Comparison of ENCODE assay signal across 16 cellular contexts in genomic region chr4:111849726-111850284, GRCh38.
"Had no signal": no experiment of that assay in that cellular context is flagged by ENCODE, and none has a peak within 500 bp of the region (broad histone marks: within the 10 kb centered on the region; RNA-seq: fewer than 3 reads in every experiment).

No MANE protein-coding gene starts in this region.

- H3K36me3 ChIP-seq: heart left ventricle, sigmoid colon, suprapubic skin had no signal

- H3K9me3 ChIP-seq: body of pancreas, suprapubic skin had no signal

- DNase-seq: activated CD4-positive, alpha-beta T cell treated with anti-CD3 and anti-CD28 coated beads, Interleukin-2, amount 10 ng/mL, durations not matched to agents 7 days and 5 days; activated CD4-positive, CD25-positive, alpha-beta regulatory T cell; activated CD8-positive, alpha-beta memory T cell treated with anti-CD3 and anti-CD28 coated beads for 24 hours; activated naive CD4-positive, alpha-beta T cell treated with anti-CD3 and anti-CD28 coated beads for 36 hours; body of pancreas; central memory CD4-positive, alpha-beta T cell; heart left ventricle; left ventricle myocardium superior; sigmoid colon; stimulated activated CD4-positive, alpha-beta T cell treated with anti-CD3 and anti-CD28 coated beads, Interleukin-4, amount 100 ng/mL, for 1 hour; stimulated activated CD8-positive, alpha-beta memory T cell treated with anti-CD3 and anti-CD28 coated beads, Interleukin-4, amount 100 ng/mL, for 48 hours; stimulated activated naive CD8-positive, alpha-beta T cell treated with anti-CD3 and anti-CD28 coated beads, Interleukin-15, Interleukin-2, amounts not matched to agents 100 U/mL and 50 U/mL, for 24 hours had no signal

- H3K27ac Mint-ChIP-seq: activated CD4-positive, alpha-beta T cell treated with anti-CD3 and anti-CD28 coated beads, Interleukin-2, amount 10 ng/mL, durations not matched to agents 7 days and 5 days; activated naive CD4-positive, alpha-beta T cell treated with anti-CD3 and anti-CD28 coated beads for 36 hours; activated T-helper 17 cell treated with anti-CD3 and anti-CD28 coated beads, Interleukin-2, amount 50 U/mL, for 72 hours; dendritic cell treated with granulocyte-macrophage colony-stimulating factor and Interleukin-4, amounts not matched to agents 40 ng/mL and 50 ng/mL, for 4 days; T-helper 1 cell treated with Interleukin-12 subunit alpha and Interleukin-12 subunit beta and Interleukin-4 antibody, amounts not matched to agents 30 μg/mL and 1 μg/mL, for 36 hours had no signal

- H3K27me3 ChIP-seq: body of pancreas, heart left ventricle, sigmoid colon, suprapubic skin had no signal

- H3K9me3 Mint-ChIP-seq: activated CD4-positive, alpha-beta T cell treated with anti-CD3 and anti-CD28 coated beads, Interleukin-2, amount 10 ng/mL, durations not matched to agents 7 days and 5 days; activated naive CD4-positive, alpha-beta T cell treated with anti-CD3 and anti-CD28 coated beads for 36 hours; activated T-helper 17 cell treated with anti-CD3 and anti-CD28 coated beads, Interleukin-2, amount 50 U/mL, for 72 hours; dendritic cell treated with granulocyte-macrophage colony-stimulating factor and Interleukin-4, amounts not matched to agents 40 ng/mL and 50 ng/mL, for 4 days; T-helper 1 cell treated with Interleukin-12 subunit alpha and Interleukin-12 subunit beta and Interleukin-4 antibody, amounts not matched to agents 30 μg/mL and 1 μg/mL, for 36 hours had no signal

- H3K27me3 Mint-ChIP-seq: activated CD4-positive, alpha-beta T cell treated with anti-CD3 and anti-CD28 coated beads, Interleukin-2, amount 10 ng/mL, durations not matched to agents 7 days and 5 days; activated T-helper 17 cell treated with anti-CD3 and anti-CD28 coated beads, Interleukin-2, amount 50 U/mL, for 72 hours; dendritic cell treated with granulocyte-macrophage colony-stimulating factor and Interleukin-4, amounts not matched to agents 40 ng/mL and 50 ng/mL, for 4 days had no signal

- H3K4me3 Mint-ChIP-seq: activated CD4-positive, alpha-beta T cell treated with anti-CD3 and anti-CD28 coated beads, Interleukin-2, amount 10 ng/mL, durations not matched to agents 7 days and 5 days; activated naive CD4-positive, alpha-beta T cell treated with anti-CD3 and anti-CD28 coated beads for 36 hours; activated T-helper 17 cell treated with anti-CD3 and anti-CD28 coated beads, Interleukin-2, amount 50 U/mL, for 72 hours; dendritic cell treated with granulocyte-macrophage colony-stimulating factor and Interleukin-4, amounts not matched to agents 40 ng/mL and 50 ng/mL, for 4 days; T-helper 1 cell treated with Interleukin-12 subunit alpha and Interleukin-12 subunit beta and Interleukin-4 antibody, amounts not matched to agents 30 μg/mL and 1 μg/mL, for 36 hours had no signal

- H3K4me1 Mint-ChIP-seq: activated CD4-positive, alpha-beta T cell treated with anti-CD3 and anti-CD28 coated beads, Interleukin-2, amount 10 ng/mL, durations not matched to agents 7 days and 5 days; activated T-helper 17 cell treated with anti-CD3 and anti-CD28 coated beads, Interleukin-2, amount 50 U/mL, for 72 hours had no signal

- H3K27ac ChIP-seq: body of pancreas, heart left ventricle, sigmoid colon, suprapubic skin had no signal

- H3K4me3 ChIP-seq: body of pancreas, heart left ventricle, sigmoid colon, suprapubic skin had no signal

- ATAC-seq: activated T-helper 17 cell treated with anti-CD3 and anti-CD28 coated beads, Interleukin-2, amount 50 U/mL, for 72 hours; body of pancreas; heart left ventricle; left ventricle myocardium superior; stimulated activated naive CD8-positive, alpha-beta T cell treated with anti-CD3 and anti-CD28 coated beads, Interleukin-15, Interleukin-2, amounts not matched to agents 100 U/mL and 50 U/mL, for 24 hours had no signal
